Comparison of ENCODE assay signal across 8 cellular contexts in genomic region chr11:90223248-90223585, GRCh38. TPM values are rescaled to one million over a fixed set of nuclear protein-coding genes. Genes with fewer than 3 reads are reported as not detected.
DNase-seq lines count a peak whose midpoint lies in the region; ATAC-seq, FAIRE-seq and TF ChIP-seq lines count a peak whose summit lies in the region.

No MANE protein-coding gene starts in this region.

- H3K36me3 Mint-ChIP-seq in CD4-positive, CD25-positive, alpha-beta regulatory T cell, result peaks cover 11% of the 10 kb centered on the region

- no peaks in the 10 kb centered on the region for H3K9me3 ChIP-seq in CD4-positive, CD25-positive, alpha-beta regulatory T cell (ENCODE audit: control insufficient read depth in 2 of 2, low read length in 2 of 2)
- H3K9me3 ChIP-seq in GM23248 (ENCODE audit: low read depth) (no peaks in the 10 kb centered on the region), SJSA1 (replicated peaks) (no peaks in the 10 kb centered on the region)

- peak overlapping the region; percentile 83 for H3K27ac ChIP-seq in CD4-positive, CD25-positive, alpha-beta regulatory T cell (ENCODE audit: insufficient read depth, low read length, poor library complexity, severe bottlenecking)
- H3K27ac ChIP-seq in GM23248 (peak overlapping the region; percentile 89), SJSA1 (peak overlapping the region; percentile 76), foreskin keratinocyte (no peak overlapping the region), rectal smooth muscle tissue (ENCODE audit: low read depth, low read length) (peak overlapping the region; percentile 88)

- WGBS in GM23248 (ENCODE audit: low coverage in 1 of 2, low lambda C conversion rate in 2 of 2, missing lambda C conversion rate in 2 of 2), 2 experiments, result 1 to 3% methylated on average over 11 to 12 of the region's 12 CpGs

- no peaks in the 10 kb centered on the region for H3K27me3 Mint-ChIP-seq in CD4-positive, CD25-positive, alpha-beta regulatory T cell

- H3K79me2 ChIP-seq in GM23248 (ENCODE audit: insufficient read depth), result peaks cover 60% of the 10 kb centered on the region

- DNase-seq in CD4-positive, CD25-positive, alpha-beta regulatory T cell, result no peak
- DNase-seq in GM23248, result no peak
- peak in 1 of 2 experiments; percentile 62 for DNase-seq in SJSA1 (ENCODE audit: low read depth in 1 of 2, low spot score in 2 of 2)
- no peak for DNase-seq in foreskin keratinocyte
- DNase-seq in RCC 7860 (ENCODE audit: low spot score), result no peak
- no peak for DNase-seq in GM19238 (ENCODE audit: insufficient read length, low spot score)
- no peak for DNase-seq in UCSD-AML1 (lab: John Stamatoyannopoulos, UW; ENCODE audit: unreplicated experiment)

- H3K4me1 ChIP-seq in CD4-positive, CD25-positive, alpha-beta regulatory T cell (ENCODE audit: control insufficient read depth, insufficient read depth, low read length, poor library complexity, severe bottlenecking), result peaks cover 49% of the 10 kb centered on the region
- peaks cover 17% of the 10 kb centered on the region for H3K4me1 ChIP-seq in GM23248 (ENCODE audit: insufficient read depth)
- peaks cover 12% of the 10 kb centered on the region for H3K4me1 ChIP-seq in SJSA1 (replicated peaks)
- peaks cover 8% of the 10 kb centered on the region for H3K4me1 ChIP-seq in foreskin keratinocyte
- peaks cover 14% of the 10 kb centered on the region for H3K4me1 ChIP-seq in rectal smooth muscle tissue (ENCODE audit: control insufficient read depth, insufficient read depth, low read length)

- H3K36me3 ChIP-seq in CD4-positive, CD25-positive, alpha-beta regulatory T cell (ENCODE audit: control insufficient read depth, insufficient read depth, low read length), result no peaks in the 10 kb centered on the region
- H3K36me3 ChIP-seq in GM23248 (ENCODE audit: low read depth) (no peaks in the 10 kb centered on the region), SJSA1 (peaks cover 15% of the 10 kb centered on the region), rectal smooth muscle tissue (ENCODE audit: control insufficient read depth, insufficient read depth, low read length) (no peaks in the 10 kb centered on the region)

- H3K9ac ChIP-seq in GM23248 (peak overlapping the region; percentile 92), rectal smooth muscle tissue (ENCODE audit: low read length) (peak overlapping the region; percentile 90)

- peak overlapping the region; percentile 98 to 99 (median 99) for H3K4me3 Mint-ChIP-seq in CD4-positive, CD25-positive, alpha-beta regulatory T cell

- H3K4me1 Mint-ChIP-seq in CD4-positive, CD25-positive, alpha-beta regulatory T cell, result peaks cover 35 to 63% (median 49%) of the 10 kb centered on the region in 4 donors

- TF ChIP-seq CTCF in foreskin keratinocyte (conservative IDR thresholded peaks at IDR 0.05), result no peak

- peaks cover 15% of the 10 kb centered on the region; the same call in 1 of the 2 replicates for H3F3A ChIP-seq in GM23248 (ENCODE audit: insufficient read depth)

- no peak for FAIRE-seq in RCC 7860 (lab: Jason Lieb, UNC)

- in situ Hi-C loops in GM23248 (cut with MboI), result no loop called here

- H3K27ac Mint-ChIP-seq in CD4-positive, CD25-positive, alpha-beta regulatory T cell, result peak overlapping the region; percentile 96 to 99 (median 97)

- peak overlapping the region; percentile 100 for H2AFZ ChIP-seq in GM23248

- no peaks in the 10 kb centered on the region for H3K9me3 Mint-ChIP-seq in CD4-positive, CD25-positive, alpha-beta regulatory T cell

- H3K4me3 ChIP-seq in CD4-positive, CD25-positive, alpha-beta regulatory T cell (ENCODE audit: low read depth, low read length), result peak overlapping the region; percentile 99
- H3K4me3 ChIP-seq in GM23248, result peak overlapping the region; percentile 83
- peak overlapping the region; percentile 87 for H3K4me3 ChIP-seq in SJSA1
- peak overlapping the region; percentile 77 for H3K4me3 ChIP-seq in rectal smooth muscle tissue (ENCODE audit: low read length)

- peaks cover 16% of the 10 kb centered on the region; the same call in 1 of the 2 replicates for H4K20me1 ChIP-seq in GM23248 (ENCODE audit: insufficient read depth)

- peak overlapping the region; percentile 85 for H3K4me2 ChIP-seq in GM23248 (ENCODE audit: unreplicated experiment)

- H3K9me2 ChIP-seq in GM23248 (ENCODE audit: insufficient read depth), result no peaks in the 10 kb centered on the region

- no peaks in the 10 kb centered on the region for H3K27me3 ChIP-seq in CD4-positive, CD25-positive, alpha-beta regulatory T cell (ENCODE audit: control insufficient read depth, insufficient read depth, low read length)
- H3K27me3 ChIP-seq in GM23248 (replicated peaks; ENCODE audit: insufficient read depth), result no peaks in the 10 kb centered on the region
- no peaks in the 10 kb centered on the region for H3K27me3 ChIP-seq in SJSA1 (replicated peaks)
- H3K27me3 ChIP-seq in foreskin keratinocyte, result no peaks in the 10 kb centered on the region
- H3K27me3 ChIP-seq in rectal smooth muscle tissue (ENCODE audit: control insufficient read depth, insufficient read depth, low read length), result no peaks in the 10 kb centered on the region

- ATAC-seq in CD4-positive, CD25-positive, alpha-beta regulatory T cell (ENCODE audit: low read depth in 2 of 2), result peak in 1 of 2 donors; percentile 73
- ATAC-seq in foreskin keratinocyte, result peak; percentile 65

RNA-seq across cellular contexts. Expression of gene CHORDC1, which starts 0.4 kb away (rescaled TPM):
- total RNA-seq in CD4-positive, CD25-positive, alpha-beta regulatory T cell, result 114 TPM
- polyA plus RNA-seq in CD4-positive, CD25-positive, alpha-beta regulatory T cell, result 10 to 100 TPM; 36.9 to 43.0 (median 40.7) TPM
- total RNA-seq in GM23248 (2014; rRNA removed; shearing (Covaris generic)), result 14.5 and 23.6 TPM in 2 replicates
- polyA plus RNA-seq in GM23248 (2016; fragmentation: Nextera tagmentation; extraction: Ambion mirVana) (35.6 and 38.2 TPM in 2 replicates), foreskin keratinocyte (22.7 and 31.9 TPM in 2 replicates)
- 27.0 and 29.5 TPM in 2 replicates for total RNA-seq in SJSA1 (2014; rRNA removed; shearing (Covaris generic))
- total RNA-seq in foreskin keratinocyte, result 46.7 and 63.5 TPM in 2 replicates
